Comparison of ENCODE assay signal across 8 cellular contexts in genomic region chr5:41707853-41708603, GRCh38.
DNase-seq lines count a peak whose midpoint lies in the region; ATAC-seq and TF ChIP-seq lines count a peak whose summit lies in the region.

No MANE protein-coding gene starts in this region.

- H3K9me3 Mint-ChIP-seq in type B pancreatic cell: no peaks in the 10 kb centered on the region

- H3K27ac Mint-ChIP-seq in type B pancreatic cell: no peak overlapping the region

- ATAC-seq in GM18858 (IDR thresholded peaks at IDR 0.05; ENCODE audit: unreplicated experiment): peak; percentile 87
- ATAC-seq in HG03066 (IDR thresholded peaks at IDR 0.05; ENCODE audit: low read depth, unreplicated experiment): peak; percentile 72

- H3K27ac ChIP-seq in epithelial cell of prostate: no peak overlapping the region

- peak; percentile 35 for DNase-seq in A172 (ENCODE audit: low spot score)
- DNase-seq in NCI-H446 (lab: John Stamatoyannopoulos, UW): peak; percentile 39 to 65
- peak; percentile 5 for DNase-seq in epithelial cell of prostate (ENCODE audit: low read depth, low spot score)
- DNase-seq in type B pancreatic cell (ENCODE audit: extremely low spot score, unreplicated experiment): no peak
- no peak for DNase-seq in NCI-H2107 (lab: John Stamatoyannopoulos, UW)
- DNase-seq in cardiac septum (ENCODE audit: low spot score): no peak

- H3K4me1 Mint-ChIP-seq in type B pancreatic cell (ENCODE audit: unreplicated experiment): no peaks in the 10 kb centered on the region

- intact Hi-C loops in cardiac septum (cut with DNase I): no loop called here

- peak; percentile 58 for TF ChIP-seq CTCF in type B pancreatic cell (conservative IDR thresholded peaks at IDR 0.05)

- peaks cover 4% of the 10 kb centered on the region for H3K27me3 Mint-ChIP-seq in type B pancreatic cell

- no peaks in the 10 kb centered on the region for H3K36me3 Mint-ChIP-seq in type B pancreatic cell

- no peak overlapping the region for H3K4me3 Mint-ChIP-seq in type B pancreatic cell

Comparison
In these comparisons a context has a peak if more than half of its experiments do, and no peak if none do; other contexts are left out.
1. DNase-seq: peak in A172 (single experiment), NCI-H446 (2 of 2) and epithelial cell of prostate (single experiment); none in type B pancreatic cell (single experiment), NCI-H2107 (single experiment) and cardiac septum (single experiment).